ENCODE assay signal across 16 cellular contexts in genomic region chr10:33231621-33232350, GRCh38.
"Had no signal": no experiment of that assay in that cellular context is flagged by ENCODE, and none has a peak within 500 bp of the region (broad histone marks: within the 10 kb centered on the region; RNA-seq: fewer than 3 reads in every experiment).

No MANE protein-coding gene starts in this region.

- H3K27ac ChIP-seq: coronary artery, dorsolateral prefrontal cortex, epithelial cell of prostate, esophagus squamous epithelium had no signal

- DNase-seq: dorsolateral prefrontal cortex; effector CD8-positive, alpha-beta T cell; esophagus squamous epithelium; foreskin fibroblast; immature natural killer cell; left ventricle myocardium superior; mesendoderm; naive B cell; posterior cingulate gyrus; stimulated activated naive CD4-positive, alpha-beta T cell treated with Interleukin-2 at 50 U/mL for 16 hours; trophoblast cell had no signal

- H3K4me3 Mint-ChIP-seq: immature natural killer cell, naive B cell had no signal

- FAIRE-seq: keratinocyte had no signal

- H3K27me3 Mint-ChIP-seq: naive B cell had no signal

- H3K4me3 ChIP-seq: coronary artery, dorsolateral prefrontal cortex, esophagus squamous epithelium, lung had no signal

- H3K36me3 Mint-ChIP-seq: immature natural killer cell, naive B cell had no signal

- H3K27me3 ChIP-seq: esophagus squamous epithelium had no signal

- H3K9me3 ChIP-seq: esophagus squamous epithelium had no signal

- ATAC-seq: left ventricle myocardium superior, sciatic nerve had no signal

- H3K4me1 Mint-ChIP-seq: immature natural killer cell, naive B cell had no signal

- H3K27ac Mint-ChIP-seq: immature natural killer cell, naive B cell had no signal

- H3K9me3 Mint-ChIP-seq: immature natural killer cell, naive B cell had no signal

- H3K36me3 ChIP-seq: esophagus squamous epithelium had no signal
